In genomic region chr6:132153221-132153896, GRCh38 we compare ENCODE assay signal across 16 cellular contexts.
DNase-seq lines count a peak whose midpoint lies in the region; TF ChIP-seq lines count a peak whose summit lies in the region.
"Had no signal": no experiment of that assay in that cellular context is flagged by ENCODE, and none has a peak within 500 bp of the region (broad histone marks: within the 10 kb centered on the region; RNA-seq: fewer than 3 reads in every experiment).

No MANE protein-coding gene starts in this region.

- H3K27ac Mint-ChIP-seq in osteocyte (ENCODE audit: unreplicated experiment) = peak overlapping the region; percentile 61
- H3K27ac Mint-ChIP-seq: activated CD8-positive, alpha-beta T cell treated with anti-CD3 and anti-CD28 coated beads for 36 hours had no signal

- H3K27ac ChIP-seq in coronary artery = peak overlapping the region; percentile 28 to 56
- H3K27ac ChIP-seq: BLaER1 had no signal

- DNase-seq in AG09309 (ENCODE audit: low read depth) (peak; percentile 99), LHCN-M2 (ENCODE audit: low read depth) (peak; percentile 85), coronary artery (ENCODE audit: low spot score) (no peak), osteocyte (ENCODE audit: extremely low spot score, unreplicated experiment) (no peak), KG1 (lab: John Stamatoyannopoulos, UW) (no peak), OCI-M2 (lab: John Stamatoyannopoulos, UW; ENCODE audit: unreplicated experiment) (no peak), SK-N-DZ (ENCODE audit: low spot score) (no peak), NOMO-1 treated with DMSO at 0.1 percent for 48 hours (lab: John Stamatoyannopoulos, UW; ENCODE audit: unreplicated experiment) (no peak)
- DNase-seq: activated CD8-positive, alpha-beta T cell treated with anti-CD3 and anti-CD28 coated beads for 36 hours; cerebellar nuclear complex; DMS79 treated with DMSO at 0.1 percent for 48 hours; NCI-H1694 treated with DMSO at 0.1 percent for 48 hours; NCI-H526 treated with DMSO at 0.1 percent for 48 hours had no signal

- no peak overlapping the region; the same call in 1 of the 2 replicates for H3K4me3 ChIP-seq in AG09309 (ENCODE audit: control insufficient read depth, low read depth, low read length)
- peak overlapping the region; percentile 4 for H3K4me3 ChIP-seq in coronary artery
- H3K4me3 ChIP-seq: BLaER1, lung, tibial nerve had no signal

- TF ChIP-seq CTCF in AG09309 (IDR thresholded peaks at IDR 0.05; ENCODE audit: control insufficient read depth, insufficient read depth, low read depth, low read length, missing control alignments) (no peak), coronary artery (IDR thresholded peaks at IDR 0.05) (no peak), osteocyte (IDR thresholded peaks at IDR 0.05) (no peak)

- H3K4me1 Mint-ChIP-seq in osteocyte (ENCODE audit: unreplicated experiment) = peaks cover 12% of the 10 kb centered on the region

- H3K27me3 Mint-ChIP-seq in osteocyte (ENCODE audit: unreplicated experiment) = no peaks in the 10 kb centered on the region

- no peaks in the 10 kb centered on the region for H3K36me3 Mint-ChIP-seq in osteocyte (ENCODE audit: unreplicated experiment)

- no peak overlapping the region for H3K4me3 Mint-ChIP-seq in osteocyte (ENCODE audit: unreplicated experiment)
- H3K4me3 Mint-ChIP-seq: activated CD8-positive, alpha-beta T cell treated with anti-CD3 and anti-CD28 coated beads for 36 hours had no signal

- H3K9me3 Mint-ChIP-seq in osteocyte (ENCODE audit: unreplicated experiment) = peaks cover 5% of the 10 kb centered on the region
- H3K9me3 Mint-ChIP-seq: activated CD8-positive, alpha-beta T cell treated with anti-CD3 and anti-CD28 coated beads for 36 hours had no signal

Comparison
In these comparisons a context has a peak if more than half of its experiments do, and no peak if none do; other contexts are left out.
1. DNase-seq: peak in AG09309 (single experiment) and LHCN-M2 (single experiment); none in coronary artery (single experiment), osteocyte (single experiment), KG1 (single experiment), OCI-M2 (single experiment), SK-N-DZ (single experiment) and NOMO-1 treated with DMSO at 0.1 percent for 48 hours (single experiment).